ENCODE assay signal across 1 cellular context in genomic region chr3:37620071-37620635, GRCh38.
TF ChIP-seq lines count a peak whose summit lies in the region.

No MANE protein-coding gene starts in this region.

TF ChIP-seq in A549, 52 proteins besides CTCF, POLR2A, EP300 and RAD21 (continued from another document):
- TF ChIP-seq REST (IDR thresholded peaks at IDR 0.05): peak; percentile 80
